In genomic region chr3:157354722-157355121, GRCh38 we compare ENCODE assay signal across 11 cellular contexts.
DNase-seq lines count a peak whose midpoint lies in the region; ATAC-seq, FAIRE-seq and TF ChIP-seq lines count a peak whose summit lies in the region.
"Had no signal": no experiment of that assay in that cellular context is flagged by ENCODE, and none has a peak within 500 bp of the region (broad histone marks: within the 10 kb centered on the region; RNA-seq: fewer than 3 reads in every experiment).

No MANE protein-coding gene starts in this region.

- H2AFZ ChIP-seq in K562 (ENCODE audit: low read depth, low read length) = no peak overlapping the region

- H3K4me1 Mint-ChIP-seq in nephron progenitor cell = no peaks in the 10 kb centered on the region

- intact Hi-C loops in K562 (cut with micrococcal nuclease) = loop anchor here (2.0 to 5.0 kb wide), 3 partner anchors 93 to 150 kb away; no protein-coding TSS in a partner anchor

- DNase-seq in HL-60 (ENCODE audit: low read depth in 1 of 2, low spot score in 1 of 2) (no peak), K562 (ENCODE audit: extremely low read depth in 1 of 4, low spot score in 3 of 4) (peak; percentile 16 to 24 (median 19)), nephron progenitor cell (no peak), dedifferentiated amniotic fluid mesenchymal stem cell (ENCODE audit: extremely low spot score) (no peak), HK-2 (ENCODE audit: unreplicated experiment) (no peak)
- DNase-seq in activated CD4-positive, CD25-positive, alpha-beta regulatory T cell treated with anti-CD3 and anti-CD28 coated beads, Interleukin-2, amount 50 U/mL, for 72 hours = no peak
- DNase-seq: Kasumi-1 had no signal

- H3K9ac ChIP-seq in K562 (ENCODE audit: insufficient read depth in 1 of 2, low read depth in 2 of 2, low read length in 2 of 2) = no peak overlapping the region

- peaks cover 0 to 7% of the 10 kb centered on the region in 2 experiments; a peak in 3 of 5 replicates for H3K4me1 ChIP-seq in K562 (replicated peaks in 1 of 2; ENCODE audit: control insufficient read depth in 2 of 2, insufficient read depth in 2 of 2, low read length in 2 of 2)

- no peak overlapping the region for H3K4me2 ChIP-seq in K562 (ENCODE audit: insufficient read depth, low read length)

- H3K27ac Mint-ChIP-seq in nephron progenitor cell = no peak overlapping the region
- H3K27ac Mint-ChIP-seq: nephron had no signal

- H3K4me3 ChIP-seq in HL-60 (replicated peaks; ENCODE audit: insufficient read depth, low read length) (no peak overlapping the region), K562 (no peak overlapping the region)

- POLR2A ChIA-PET in K562 (lab: Yijun Ruan, JAX) = no interaction called here

- H3K27me3 ChIP-seq in HL-60 (ENCODE audit: insufficient read depth, poor library complexity, severe bottlenecking) = no peaks in the 10 kb centered on the region
- no peaks in the 10 kb centered on the region for H3K27me3 ChIP-seq in K562 (ENCODE audit: control insufficient read depth in 2 of 2, insufficient read depth in 2 of 2, low read length in 2 of 2)

- in situ Hi-C loops in K562 (cut with MboI) = no loop called here

- peak; percentile 67; the same call in 2 of the 3 replicates for ATAC-seq in K562
- ATAC-seq in HG03039 (IDR thresholded peaks at IDR 0.05; ENCODE audit: unreplicated experiment) = no peak

- no peak overlapping the region for H3K4me3 Mint-ChIP-seq in nephron progenitor cell
- H3K4me3 Mint-ChIP-seq: nephron had no signal

- no peak for TF ChIP-seq POLR2A in K562 (conservative IDR thresholded peaks at IDR 0.05)

- no peak for TF ChIP-seq EP300 in K562 (IDR thresholded peaks at IDR 0.05; ENCODE audit: low read length)

- no peaks in the 10 kb centered on the region for H4K20me1 ChIP-seq in K562 (replicated peaks; ENCODE audit: control insufficient read depth, insufficient read depth, low read length)

- H3K27me3 Mint-ChIP-seq in nephron progenitor cell (ENCODE audit: low read depth, poor library complexity) = peaks cover 3% of the 10 kb centered on the region

- CTCF ChIA-PET in K562 (lab: Yijun Ruan, JAX; ENCODE audit: low intra/inter-chr PET ratio) = no interaction called here

- 0% methylated on average over 1 of the region's 1 CpG for WGBS in K562 (ENCODE audit: insufficient coverage, low coverage, missing lambda C conversion rate)

- H3K36me3 ChIP-seq in K562 (ENCODE audit: control insufficient read depth, insufficient read depth, low read length) = no peaks in the 10 kb centered on the region

- H3K79me2 ChIP-seq in K562 (ENCODE audit: control insufficient read depth, insufficient read depth, low read length) = no peaks in the 10 kb centered on the region

- H3K27ac ChIP-seq in HL-60 (replicated peaks) (no peak overlapping the region), K562 (ENCODE audit: extremely low read depth, low read depth, low read length) (no peak overlapping the region)

- peak; percentile 39 to 54 for TF ChIP-seq RAD21 in K562 (CRISPR knock-in tag; conservative IDR thresholded peaks at IDR 0.05 in 1 of 2, IDR thresholded peaks at IDR 0.05 in 1 of 2)

- FAIRE-seq in K562 (lab: Jason Lieb, UNC) = no peak
- FAIRE-seq: colon had no signal

- H3K9me1 ChIP-seq in K562 (ENCODE audit: control insufficient read depth, insufficient read depth, low read length) = no peaks in the 10 kb centered on the region

- peaks cover 6% of the 10 kb centered on the region for H3K9me3 Mint-ChIP-seq in nephron progenitor cell

- no peaks in the 10 kb centered on the region for H3K36me3 Mint-ChIP-seq in nephron progenitor cell (ENCODE audit: low read depth)

- TF ChIP-seq CTCF in GM12872 (IDR thresholded peaks at IDR 0.05; ENCODE audit: insufficient read depth, low read depth, low read length) = peak; percentile 67
- TF ChIP-seq CTCF in HL-60 (IDR thresholded peaks at IDR 0.05; ENCODE audit: insufficient read depth, low read length) = peak; percentile 16
- peak; percentile 33 to 59 (median 58); a peak in 5 of 6 replicates for TF ChIP-seq CTCF in K562 (IDR thresholded peaks at IDR 0.05 in 2 of 3, conservative IDR thresholded peaks at IDR 0.05 in 1 of 3; ENCODE audit: insufficient read depth in 2 of 3, low read depth in 1 of 3, low read length in 3 of 3)
- TF ChIP-seq CTCF in nephron progenitor cell (IDR thresholded peaks at IDR 0.05) = peak; percentile 49

- no peaks in the 10 kb centered on the region for H3K9me3 ChIP-seq in K562 (replicated peaks; ENCODE audit: control insufficient read depth, insufficient read depth, low read depth, low read length)

- no TSS peak for BruUV-seq in K562 (replicated peaks; lab: Mats Ljungman, UMichigan)

TF ChIP-seq in K562, 482 proteins besides CTCF, POLR2A, EP300 and RAD21:
- TF ChIP-seq SMARCB1 (IDR thresholded peaks at IDR 0.05; ENCODE audit: insufficient read length, low read depth) (no peak), ZNF24 (IDR thresholded peaks at IDR 0.05) (peak; percentile 93)

Comparison
In these comparisons a context has a peak if more than half of its experiments do, and no peak if none do; other contexts are left out.
1. CTCF ChIP-seq: peak in every context shown above with its lines; median percentile 67 in GM12872; 58 in K562; 49 in nephron progenitor cell; 16 in HL-60.
2. DNase-seq: peak in K562 (4 of 4); none in HL-60 (0 of 2), nephron progenitor cell (single experiment), dedifferentiated amniotic fluid mesenchymal stem cell (single experiment), activated CD4-positive, CD25-positive, alpha-beta regulatory T cell treated with anti-CD3 and anti-CD28 coated beads, Interleukin-2, amount 50 U/mL, for 72 hours (single experiment) and HK-2 (single experiment).